ENCODE assay signal across 1 cellular context in the genomic region with DNA sequence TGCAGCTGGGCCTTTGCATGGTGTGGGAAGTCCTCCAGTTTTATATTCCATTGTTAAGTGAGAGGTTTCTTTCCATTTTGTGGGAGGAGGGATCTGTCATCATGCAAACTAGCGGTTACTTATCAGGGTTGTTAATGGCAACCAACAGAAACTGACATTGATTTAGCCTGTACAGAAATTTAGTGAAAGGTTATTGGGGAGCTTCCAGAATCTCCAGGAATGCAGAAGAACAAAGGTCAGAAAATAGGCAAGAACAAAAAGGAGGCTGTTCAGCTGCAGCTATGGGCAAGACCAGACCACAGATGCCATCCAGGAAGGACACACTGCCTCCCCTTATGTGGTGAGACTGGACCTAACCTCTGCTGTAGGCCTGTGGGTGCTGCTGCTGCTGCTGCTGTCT.
TF ChIP-seq lines count a peak whose summit lies in the region.

No MANE protein-coding gene starts in this region.

TF ChIP-seq in H1, 55 proteins besides CTCF, POLR2A, EP300 and RAD21:
- TF ChIP-seq CTBP2 (IDR thresholded peaks at IDR 0.05; ENCODE audit: borderline replicate concordance, insufficient read depth, insufficient read length, low read length), result no peak
- TF ChIP-seq CHD1 (IDR thresholded peaks at IDR 0.05; ENCODE audit: low read depth, low read length), result no peak
- no peak for TF ChIP-seq SRF (IDR thresholded peaks at IDR 0.05; ENCODE audit: low read depth, low read length)
- TF ChIP-seq RBBP5 (IDR thresholded peaks at IDR 0.05; ENCODE audit: borderline replicate concordance, low read depth, low read length), result no peak
- TF ChIP-seq EZH2 (IDR thresholded peaks at IDR 0.05; ENCODE audit: low read depth, low read length, severe bottlenecking), result no peak
- no peak for TF ChIP-seq YY1 (IDR thresholded peaks at IDR 0.05; ENCODE audit: low read depth, low read length)
- no peak for TF ChIP-seq SP1 (IDR thresholded peaks at IDR 0.05; ENCODE audit: low read depth, low read length)
- no peak for TF ChIP-seq ASH2L (IDR thresholded peaks at IDR 0.05; ENCODE audit: low read length)
- no peak for TF ChIP-seq KDM4A (IDR thresholded peaks at IDR 0.05; ENCODE audit: low read depth, low read length, severe bottlenecking)
- TF ChIP-seq USF2 (IDR thresholded peaks at IDR 0.05; ENCODE audit: low read length), result no peak
- TF ChIP-seq CREB1 (IDR thresholded peaks at IDR 0.05), result no peak
- TF ChIP-seq KDM1A (IDR thresholded peaks at IDR 0.05; ENCODE audit: borderline replicate concordance, low read length), result no peak
- no peak for TF ChIP-seq SIN3A (conservative IDR thresholded peaks at IDR 0.05 in 1 of 2, IDR thresholded peaks at IDR 0.05 in 1 of 2; ENCODE audit: low read depth in 1 of 2, low read length in 2 of 2)
- no peak for TF ChIP-seq TEAD4 (IDR thresholded peaks at IDR 0.05; ENCODE audit: low read depth, low read length)
- no peak for TF ChIP-seq NRF1 (IDR thresholded peaks at IDR 0.05; ENCODE audit: low read depth, low read length)
- TF ChIP-seq TAF1 (IDR thresholded peaks at IDR 0.05; ENCODE audit: low read depth, low read length), result no peak
